In the genomic region with DNA sequence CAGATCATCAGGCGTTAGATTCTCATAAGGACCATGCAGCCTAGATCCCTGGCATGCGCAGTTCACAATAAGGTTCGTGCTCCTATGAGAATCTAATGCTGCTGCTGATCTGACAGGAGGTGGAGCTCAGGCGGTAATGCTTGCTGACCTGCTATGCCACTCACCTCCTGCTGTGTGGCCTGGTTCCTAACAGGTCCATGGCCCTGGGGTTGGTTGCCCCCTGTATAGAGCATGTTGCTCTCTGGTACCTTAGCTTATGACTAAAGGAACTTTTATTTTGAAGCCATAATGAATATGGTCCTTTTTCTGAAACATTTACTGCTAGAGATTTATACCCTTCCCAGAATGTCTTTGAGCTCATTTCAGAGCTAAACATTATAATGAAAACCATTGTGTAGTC, we compare ENCODE assay signal across 12 cellular contexts. TPM values are rescaled to one million over a fixed set of nuclear protein-coding genes. Genes with fewer than 3 reads are reported as not detected.
DNase-seq lines count a peak whose midpoint lies in the region; ATAC-seq and TF ChIP-seq lines count a peak whose summit lies in the region.
"Had no signal": no experiment of that assay in that cellular context is flagged by ENCODE, and none has a peak within 500 bp of the region (broad histone marks: within the 10 kb centered on the region; RNA-seq: fewer than 3 reads in every experiment).

No MANE protein-coding gene starts in this region.

- H3K4me2 ChIP-seq in SK-N-SH = peak overlapping the region; percentile 42; the same call in 1 of the 2 replicates
- peak overlapping the region; percentile 85 for H3K4me2 ChIP-seq in hepatocyte

- H3K4me1 ChIP-seq in SK-N-SH (ENCODE audit: control insufficient read depth in 1 of 2, insufficient read depth in 2 of 2, low read depth in 1 of 2, low read length in 1 of 2) = peaks cover 2 to 31% of the 10 kb centered on the region in 2 experiments; a peak in 3 of 4 replicates
- peaks cover 34% of the 10 kb centered on the region for H3K4me1 ChIP-seq in hepatocyte (ENCODE audit: insufficient read depth)

- CTCF ChIA-PET in SK-N-SH (lab: Yijun Ruan, JAX) = interaction anchor here (1.4 kb wide), 1 partner anchor 9 kb away, joined by 7 read pairs; no protein-coding TSS in a partner anchor
- CTCF ChIA-PET in T-cell (lab: Charles Lee) = interaction anchor here (0.6 to 2.0 kb wide), 5 partner anchors 9 to 924 kb away, joined by 3 to 7 read pairs (median 5); no protein-coding TSS in a partner anchor

- H3K4me3 ChIP-seq in SK-N-SH (ENCODE audit: low read depth in 2 of 2, low read length in 1 of 2) = no peak overlapping the region; a peak in 1 of 4 replicates
- no peak overlapping the region for H3K4me3 ChIP-seq in hepatocyte

- H3K27ac ChIP-seq in SK-N-SH (ENCODE audit: low read depth in 2 of 2, low read length in 1 of 2) (no peak overlapping the region), hepatocyte (no peak overlapping the region)
- H3K27ac ChIP-seq: pancreas had no signal

- TF ChIP-seq CTCF in SK-N-SH (IDR thresholded peaks at IDR 0.05) = no peak
- no peak for TF ChIP-seq CTCF in hepatocyte (IDR thresholded peaks at IDR 0.05; ENCODE audit: poor library complexity)

- ATAC-seq in SK-N-SH treated with all-trans-retinoic acid at 6 μM for 48 hours (no peak), T-cell (replicated peaks in 1 of 4) (no peak), HG03095 (IDR thresholded peaks at IDR 0.05; ENCODE audit: unreplicated experiment) (no peak), HG03342 (IDR thresholded peaks at IDR 0.05; ENCODE audit: unreplicated experiment) (no peak)
- ATAC-seq in stimulated activated naive B cell treated with anti-CD40 and anti-IgM and Interleukin-4, amounts not matched to agents 10 μg/mL and 1 μg/mL and 100 μg/mL, for 72 hours (replicated peaks) = no peak
- ATAC-seq: pancreas had no signal

- H3K27ac Mint-ChIP-seq in T-cell = peak overlapping the region; percentile 20 to 76
- peak overlapping the region; percentile 59 for H3K27ac Mint-ChIP-seq in stimulated activated naive B cell treated with anti-CD40 and anti-IgM and Interleukin-4, amounts not matched to agents 10 μg/mL and 1 μg/mL and 100 μg/mL, for 72 hours

- H3K36me3 ChIP-seq in SK-N-SH (replicated peaks in 1 of 2; ENCODE audit: control insufficient read depth in 1 of 2, insufficient read depth in 2 of 2, low read length in 1 of 2) (no peaks in the 10 kb centered on the region), hepatocyte (replicated peaks; ENCODE audit: insufficient read depth, low read depth) (no peaks in the 10 kb centered on the region)
- H3K36me3 ChIP-seq: pancreas had no signal

- H3K9me3 Mint-ChIP-seq in T-cell = no peaks in the 10 kb centered on the region
- no peaks in the 10 kb centered on the region for H3K9me3 Mint-ChIP-seq in stimulated activated naive B cell treated with anti-CD40 and anti-IgM and Interleukin-4, amounts not matched to agents 10 μg/mL and 1 μg/mL and 100 μg/mL, for 72 hours

- peaks cover 36% of the 10 kb centered on the region for H4K20me1 ChIP-seq in SK-N-SH (ENCODE audit: insufficient read depth)
- peaks cover 45% of the 10 kb centered on the region for H4K20me1 ChIP-seq in hepatocyte (ENCODE audit: insufficient read depth, poor library complexity, severe bottlenecking)

- H3K4me3 Mint-ChIP-seq in T-cell = peak overlapping the region; percentile 84 to 90 (median 85)
- peak overlapping the region; percentile 88 to 98 for H3K4me3 Mint-ChIP-seq in stimulated activated naive B cell treated with anti-CD40 and anti-IgM and Interleukin-4, amounts not matched to agents 10 μg/mL and 1 μg/mL and 100 μg/mL, for 72 hours

- no peaks in the 10 kb centered on the region for H3K9me2 ChIP-seq in SK-N-SH
- no peaks in the 10 kb centered on the region for H3K9me2 ChIP-seq in hepatocyte (replicated peaks; ENCODE audit: insufficient read depth)

- POLR2A ChIA-PET in SK-N-SH (lab: Yijun Ruan, JAX) (no interaction called here), T-cell (lab: Charles Lee) (interaction anchor here in 1 of 2 donors (0.7 kb wide), 1 partner anchor 9 kb away, joined by 3 read pairs; no protein-coding TSS in a partner anchor)

- peaks cover 2% of the 10 kb centered on the region for H3K36me3 Mint-ChIP-seq in T-cell
- peaks cover 20 to 30% of the 10 kb centered on the region in 2 donors for H3K36me3 Mint-ChIP-seq in stimulated activated naive B cell treated with anti-CD40 and anti-IgM and Interleukin-4, amounts not matched to agents 10 μg/mL and 1 μg/mL and 100 μg/mL, for 72 hours

- H3K27me3 ChIP-seq in SK-N-SH (ENCODE audit: insufficient read depth) = no peaks in the 10 kb centered on the region
- no peaks in the 10 kb centered on the region for H3K27me3 ChIP-seq in hepatocyte
- H3K27me3 ChIP-seq: pancreas had no signal

- H3K9ac ChIP-seq in SK-N-SH = no peak overlapping the region

- no peaks in the 10 kb centered on the region for H3K9me3 ChIP-seq in SK-N-SH
- peaks cover 5% of the 10 kb centered on the region for H3K9me3 ChIP-seq in hepatocyte (ENCODE audit: low read depth)
- H3K9me3 ChIP-seq: pancreas had no signal

- DNase-seq in SK-N-SH (no peak), T-cell (peak in 1 of 34 experiments; percentile 4), hepatocyte (ENCODE audit: low spot score) (no peak), SHP77 treated with DMSO at 0.1 percent for 48 hours (lab: John Stamatoyannopoulos, UW) (no peak)
- DNase-seq in stimulated activated naive B cell treated with anti-CD40 and anti-IgM and Interleukin-4, amounts not matched to agents 10 μg/mL and 1 μg/mL and 100 μg/mL, for 72 hours = no peak
- DNase-seq: 8988T, NCI-H446, SW 1271 had no signal

- peaks cover 13% of the 10 kb centered on the region for H3F3A ChIP-seq in SK-N-SH (replicated peaks; ENCODE audit: insufficient read depth)

- no peak for TF ChIP-seq RAD21 in SK-N-SH (IDR thresholded peaks at IDR 0.05; ENCODE audit: low read length)

- peaks cover 70 to 73% (median 71%) of the 10 kb centered on the region in 3 donors for H3K4me1 Mint-ChIP-seq in T-cell
- H3K4me1 Mint-ChIP-seq in stimulated activated naive B cell treated with anti-CD40 and anti-IgM and Interleukin-4, amounts not matched to agents 10 μg/mL and 1 μg/mL and 100 μg/mL, for 72 hours = peaks cover 46 to 65% of the 10 kb centered on the region in 2 donors

- H3K79me2 ChIP-seq in SK-N-SH (ENCODE audit: insufficient read depth) (peaks cover 75% of the 10 kb centered on the region), hepatocyte (peaks cover 74% of the 10 kb centered on the region)

- no peaks in the 10 kb centered on the region for H3K27me3 Mint-ChIP-seq in T-cell
- H3K27me3 Mint-ChIP-seq in stimulated activated naive B cell treated with anti-CD40 and anti-IgM and Interleukin-4, amounts not matched to agents 10 μg/mL and 1 μg/mL and 100 μg/mL, for 72 hours = no peaks in the 10 kb centered on the region

- 67% methylated on average over 3 of the region's 4 CpGs for WGBS in SK-N-SH (ENCODE audit: low lambda C conversion rate)
- 75% methylated on average over 3 of the region's 4 CpGs for WGBS in hepatocyte (ENCODE audit: low lambda C conversion rate, missing lambda C conversion rate)

- TF ChIP-seq EP300 in SK-N-SH (IDR thresholded peaks at IDR 0.05; ENCODE audit: borderline replicate concordance in 1 of 2, low read depth in 1 of 2, low read length in 1 of 2) = no peak

- H2AFZ ChIP-seq in SK-N-SH (ENCODE audit: low read depth) = no peak overlapping the region
- H2AFZ ChIP-seq in hepatocyte = no peak overlapping the region

TF ChIP-seq in SK-N-SH, 30 proteins besides CTCF, POLR2A, EP300 and RAD21 (continues in another document):
- no peak for TF ChIP-seq GABPA (IDR thresholded peaks at IDR 0.05; ENCODE audit: low read depth)
- TF ChIP-seq MXI1 (IDR thresholded peaks at IDR 0.05; ENCODE audit: low read depth, low read length) = no peak
- TF ChIP-seq MEF2A (IDR thresholded peaks at IDR 0.05; ENCODE audit: borderline replicate concordance, low read depth) = no peak
- TF ChIP-seq USF1 (IDR thresholded peaks at IDR 0.05; ENCODE audit: borderline replicate concordance, low read depth) = no peak
- no peak for TF ChIP-seq MAX (IDR thresholded peaks at IDR 0.05; ENCODE audit: low read depth)
- no peak for TF ChIP-seq NRF1 (IDR thresholded peaks at IDR 0.05; ENCODE audit: low read depth, low read length)
- TF ChIP-seq YY1 (IDR thresholded peaks at IDR 0.05; ENCODE audit: low read depth) = no peak

TF ChIP-seq in SK-N-SH treated with all-trans-retinoic acid at 6 μM for 48 hours, 23 proteins besides CTCF, POLR2A, EP300 and RAD21 (continues in another document):
- TF ChIP-seq TOX (CRISPR knock-in tag; IDR thresholded peaks at IDR 0.05; ENCODE audit: borderline replicate concordance) (no peak), POU6F1 (CRISPR knock-in tag; IDR thresholded peaks at IDR 0.05; ENCODE audit: borderline replicate concordance, low read depth) (no peak), PPARA (CRISPR knock-in tag; IDR thresholded peaks at IDR 0.05; ENCODE audit: borderline replicate concordance) (no peak), TCF4 (CRISPR knock-in tag; IDR thresholded peaks at IDR 0.05; ENCODE audit: borderline replicate concordance) (no peak), ZFP3 (CRISPR knock-in tag; IDR thresholded peaks at IDR 0.05) (no peak)

RNA-seq across cellular contexts. Expression of gene MAN2A1, which starts 3.1 kb away (rescaled TPM):
- polyA plus RNA-seq in SK-N-SH (2012; rRNA removed) (19.7 and 24.2 TPM in 2 replicates), hepatocyte (29.8 and 31.5 TPM in 2 replicates)
- 28.5 and 31.1 TPM in 2 replicates for polyA plus RNA-seq in SK-N-SH (2012; cell fraction: cytosol; rRNA removed)
- 13.6 and 32.5 TPM in 2 replicates for polyA plus RNA-seq in SK-N-SH (2012; cell fraction: nucleus; rRNA removed)
- total RNA-seq in T-cell (10 to 100 TPM; 46.7 to 64.0 (median 50.4) TPM), hepatocyte (140 and 150 TPM in 2 replicates)
